ENCODE assay signal across 8 cellular contexts in the genomic region with DNA sequence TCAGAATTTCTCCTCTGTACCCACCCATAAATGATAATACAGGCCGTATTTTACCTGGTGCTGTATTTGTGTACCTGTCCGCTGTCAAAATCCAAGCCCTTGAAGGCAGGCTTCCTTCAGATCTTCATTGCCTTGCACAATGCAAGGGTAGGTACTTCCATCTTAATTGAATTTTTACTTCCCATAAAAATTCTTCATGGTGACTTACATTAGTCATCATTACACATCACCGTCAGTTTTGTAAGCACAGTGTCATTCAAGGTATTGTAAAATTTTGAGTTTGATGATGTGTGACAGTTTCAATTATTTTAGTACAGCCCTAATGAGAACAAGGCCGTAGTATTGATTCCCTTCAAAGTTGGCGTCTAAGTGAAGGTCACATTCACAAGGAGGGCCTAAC. TPM values are rescaled to one million over a fixed set of nuclear protein-coding genes. Genes with fewer than 3 reads are reported as not detected.
DNase-seq lines count a peak whose midpoint lies in the region; ATAC-seq, FAIRE-seq and TF ChIP-seq lines count a peak whose summit lies in the region.

No MANE protein-coding gene starts in this region.

- in situ Hi-C loops in KBM-7 (cut with MboI; ENCODE audit: low pct_unique_long_range_greater_than_20kb, low sequenced_read_pairs): loop anchor here (25.0 kb wide), 1 partner anchor 210 kb away; the partner anchor contains the start of gene IGSF22

- H3K9me3 Mint-ChIP-seq in CD4-positive, alpha-beta T cell: no peaks in the 10 kb centered on the region
- H3K9me3 Mint-ChIP-seq in activated T-helper 17 cell treated with anti-CD3 and anti-CD28 coated beads, Interleukin-2, amount 50 U/mL, for 72 hours: no peaks in the 10 kb centered on the region

- H3K4me3 ChIP-seq in iPS-15b (ENCODE audit: low read depth, low read length): peak overlapping the region; percentile 69
- peak overlapping the region; percentile 78 to 91 for H3K4me3 ChIP-seq in small intestine (ENCODE audit: low read depth in 1 of 2, low read length in 2 of 2)

- peak overlapping the region; percentile 100 for H3K27ac ChIP-seq in CD4-positive, alpha-beta T cell (ENCODE audit: low read depth, low read length)
- peak overlapping the region; percentile 96 to 99 for H3K27ac ChIP-seq in small intestine (ENCODE audit: low read depth in 1 of 2, low read length in 1 of 2)

- WGBS in small intestine, 3 donors: 10 to 32% (median 22%) methylated on average over 5 of the region's 5 CpGs

- no peaks in the 10 kb centered on the region for H3K27me3 Mint-ChIP-seq in CD4-positive, alpha-beta T cell
- no peaks in the 10 kb centered on the region for H3K27me3 Mint-ChIP-seq in activated T-helper 17 cell treated with anti-CD3 and anti-CD28 coated beads, Interleukin-2, amount 50 U/mL, for 72 hours

- peak; percentile 6 for ATAC-seq in CD4-positive, alpha-beta T cell (ENCODE audit: poor library complexity)
- ATAC-seq in activated T-helper 17 cell treated with anti-CD3 and anti-CD28 coated beads, Interleukin-2, amount 50 U/mL, for 72 hours (replicated peaks): no peak

- peaks cover 62% of the 10 kb centered on the region for H3K4me1 Mint-ChIP-seq in CD4-positive, alpha-beta T cell (ENCODE audit: low read depth)
- H3K4me1 Mint-ChIP-seq in activated T-helper 17 cell treated with anti-CD3 and anti-CD28 coated beads, Interleukin-2, amount 50 U/mL, for 72 hours: no peaks in the 10 kb centered on the region

- H3K9me3 ChIP-seq in CD4-positive, alpha-beta T cell (ENCODE audit: control insufficient read depth, low read length): no peaks in the 10 kb centered on the region
- H3K9me3 ChIP-seq in iPS-15b (ENCODE audit: control insufficient read depth, insufficient read depth, low read length): no peaks in the 10 kb centered on the region
- no peaks in the 10 kb centered on the region for H3K9me3 ChIP-seq in small intestine (ENCODE audit: control insufficient read depth, low read depth)

- CTCF ChIA-PET in CD4-positive, alpha-beta T cell (lab: Charles Lee): interaction anchor here (1.7 kb wide), 1 partner anchor 13 kb away, joined by 7 read pairs; no protein-coding TSS in a partner anchor

- H3K4me1 ChIP-seq in iPS-15b (ENCODE audit: control insufficient read depth, insufficient read depth, low read length) (no peaks in the 10 kb centered on the region), small intestine (ENCODE audit: control insufficient read depth in 2 of 2, insufficient read depth in 1 of 2, low read depth in 1 of 2, low read length in 1 of 2) (peaks cover 4 to 6% of the 10 kb centered on the region in 2 donors)

- POLR2A ChIA-PET in CD4-positive, alpha-beta T cell (lab: Charles Lee): interaction anchor here (0.5 to 3.1 kb wide), 21 partner anchors 8 to 1450 kb away, joined by 3 to 54 read pairs (median 6); partner anchors contain the start of genes GTF2H1, HPS5, LDHA and RPS13

- no peak for TF ChIP-seq CTCF in CD4-positive, alpha-beta T cell (IDR thresholded peaks at IDR 0.05)

- peak overlapping the region; percentile 100 for H3K4me3 Mint-ChIP-seq in CD4-positive, alpha-beta T cell
- peak overlapping the region; percentile 97 for H3K4me3 Mint-ChIP-seq in activated T-helper 17 cell treated with anti-CD3 and anti-CD28 coated beads, Interleukin-2, amount 50 U/mL, for 72 hours

- peak overlapping the region; percentile 87 for H3K9ac ChIP-seq in iPS-15b (ENCODE audit: low read depth, low read length)

- DNase-seq in CD4-positive, alpha-beta T cell: no peak
- peak; percentile 28 for DNase-seq in KBM-7
- peak; percentile 34 for DNase-seq in small intestine
- no peak for DNase-seq in NCI-H2029 (lab: John Stamatoyannopoulos, UW)
- no peak for DNase-seq in cerebellum (ENCODE audit: low spot score)
- no peak for DNase-seq in SKM-1 (lab: John Stamatoyannopoulos, UW; ENCODE audit: unreplicated experiment)

- H3K36me3 ChIP-seq in iPS-15b (ENCODE audit: control insufficient read depth, insufficient read depth, low read length) (no peaks in the 10 kb centered on the region), small intestine (ENCODE audit: control insufficient read depth in 2 of 2, insufficient read depth in 2 of 2, low read length in 2 of 2) (no peaks in the 10 kb centered on the region)

- no peak for FAIRE-seq in small intestine (lab: Jason Lieb, UNC)

- H3K36me3 Mint-ChIP-seq in CD4-positive, alpha-beta T cell (ENCODE audit: low read depth): peaks cover 44% of the 10 kb centered on the region
- peaks cover 41% of the 10 kb centered on the region for H3K36me3 Mint-ChIP-seq in activated T-helper 17 cell treated with anti-CD3 and anti-CD28 coated beads, Interleukin-2, amount 50 U/mL, for 72 hours (ENCODE audit: low read depth)

- intact Hi-C loops in CD4-positive, alpha-beta T cell (cut with DNase I, micrococcal nuclease): loop anchor here (1.0 to 10.0 kb wide), 8 partner anchors 57 to 1857 kb away; partner anchors contain the start of genes GTF2H1 (in 1 of the 2), HPS5 (in 1 of the 2), LDHA (in 1 of the 2) and PRMT3 (in 1 of the 2)

- H3K27ac Mint-ChIP-seq in CD4-positive, alpha-beta T cell: peak overlapping the region; percentile 100
- H3K27ac Mint-ChIP-seq in activated T-helper 17 cell treated with anti-CD3 and anti-CD28 coated beads, Interleukin-2, amount 50 U/mL, for 72 hours: peak overlapping the region; percentile 99

- no peaks in the 10 kb centered on the region for H3K27me3 ChIP-seq in CD4-positive, alpha-beta T cell (ENCODE audit: control insufficient read depth, insufficient read depth, low read length)
- no peaks in the 10 kb centered on the region for H3K27me3 ChIP-seq in iPS-15b (ENCODE audit: control insufficient read depth, insufficient read depth, low read length)
- no peaks in the 10 kb centered on the region for H3K27me3 ChIP-seq in small intestine (ENCODE audit: control insufficient read depth in 2 of 2, insufficient read depth in 2 of 2, low read length in 2 of 2)

RNA-seq across cellular contexts. Expression of gene TSG101, which starts 0.8 kb away (rescaled TPM):
- total RNA-seq in CD4-positive, alpha-beta T cell: 10 to 100 TPM; 23.5 to 30.1 TPM
- 10 to 100 TPM; 24.8 to 36.5 TPM for total RNA-seq in activated T-helper 17 cell treated with anti-CD3 and anti-CD28 coated beads, Interleukin-2, amount 50 U/mL, for 72 hours
- 10 to 100 TPM; 52.6 to 80.1 (median 71.1) TPM for polyA plus RNA-seq in small intestine
- 62.7 TPM for total RNA-seq in cerebellum

Comparison
In these comparisons a context has a peak if more than half of its experiments do, and no peak if none do; other contexts are left out.
1. DNase-seq: peak in KBM-7 (single experiment) and small intestine (single experiment); none in CD4-positive, alpha-beta T cell (0 of 10), NCI-H2029 (single experiment), cerebellum (single experiment) and SKM-1 (single experiment).